28 cellular contexts compared by ENCODE assay signal in the genomic region with DNA sequence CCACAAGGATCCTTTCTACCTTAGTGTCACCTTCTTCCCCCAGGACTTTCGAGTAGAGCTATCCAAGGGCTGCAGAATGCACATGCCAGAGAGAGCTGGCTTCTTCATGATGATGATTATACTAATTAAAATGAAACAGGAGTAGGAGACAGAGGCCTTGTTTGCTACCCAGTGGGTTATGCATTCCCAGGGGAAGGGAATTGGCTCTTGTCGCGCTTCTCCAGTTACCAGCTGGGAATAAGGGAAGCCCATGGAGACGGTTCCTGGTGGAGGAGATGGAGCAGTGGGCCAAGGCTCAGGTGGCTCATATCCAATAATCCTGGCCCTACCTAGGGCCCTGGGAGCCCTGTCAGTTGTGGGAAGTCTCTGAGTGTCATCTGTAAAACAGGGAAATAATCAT.
A peak's percentile ranks its signal among the peaks of the same experiment; 100 is the strongest.
DNase-seq lines count a peak whose midpoint lies in the region; ATAC-seq, FAIRE-seq and TF ChIP-seq lines count a peak whose summit lies in the region.
"Had no signal": no experiment of that assay in that cellular context is flagged by ENCODE, and none has a peak within 500 bp of the region (broad histone marks: within the 10 kb centered on the region; RNA-seq: fewer than 3 reads in every experiment).

No MANE protein-coding gene starts in this region.

- H3K4me2 ChIP-seq in smooth muscle cell = no peak overlapping the region
- H3K4me2 ChIP-seq: neural progenitor cell had no signal

- H4K20me1 ChIP-seq in smooth muscle cell (ENCODE audit: low read depth) = no peaks in the 10 kb centered on the region

- DNase-seq in NCI-H1417 (lab: John Stamatoyannopoulos, UW) (peak in 2 of 3 experiments; percentile 2 to 67), NCI-H1417 treated with DMSO at 0.1 percent for 48 hours (lab: John Stamatoyannopoulos, UW) (no peak), NCI-H1694 treated with DMSO at 0.1 percent for 48 hours (lab: John Stamatoyannopoulos, UW) (peak; percentile 75), NCI-H524 treated with DMSO at 0.1 percent for 48 hours (lab: John Stamatoyannopoulos, UW) (peak; percentile 29), sigmoid colon (peak; percentile 14), smooth muscle cell (lab: John Stamatoyannopoulos, UW; ENCODE audit: unreplicated experiment) (no peak), D721Med (ENCODE audit: insufficient read length, low spot score) (no peak)
- DNase-seq: activated CD4-positive, alpha-beta T cell treated with anti-CD3 and anti-CD28 coated beads, Interleukin-2, amount 10 ng/mL, durations not matched to agents 7 days and 5 days; activated naive CD4-positive, alpha-beta T cell treated with anti-CD3 and anti-CD28 coated beads, Interleukin-2, amount 10 ng/mL, durations not matched to agents 7 days and 5 days; AML-193; amniotic stem cell; effector CD8-positive, alpha-beta T cell; EL; erythroblast; HCEC 1CT; head of caudate nucleus; Kasumi-1; mammary epithelial cell; NCI-H510A treated with DMSO at 0.1 percent for 48 hours; PC-3; right lobe of liver had no signal

- H3K79me2 ChIP-seq in smooth muscle cell (ENCODE audit: low read depth) = peaks cover 4% of the 10 kb centered on the region

- no peak for TF ChIP-seq POLR2A in sigmoid colon (IDR thresholded peaks at IDR 0.05)

- H3K27ac ChIP-seq in sigmoid colon = no peak overlapping the region
- no peak overlapping the region for H3K27ac ChIP-seq in smooth muscle cell (ENCODE audit: low read depth)
- H3K27ac ChIP-seq: HL-60, neural progenitor cell, right lobe of liver, upper lobe of left lung had no signal

- no peak for ATAC-seq in GM18873 (IDR thresholded peaks at IDR 0.05; ENCODE audit: low FRiP score, unreplicated experiment)
- ATAC-seq: HepG2, PC-3, right lobe of liver, Right ventricle myocardium inferior had no signal

- no peak for TF ChIP-seq CTCF in sigmoid colon (IDR thresholded peaks at IDR 0.05)
- TF ChIP-seq CTCF in smooth muscle cell (IDR thresholded peaks at IDR 0.05; ENCODE audit: borderline replicate concordance, insufficient read depth, poor library complexity, severe bottlenecking) = no peak
- no peak for TF ChIP-seq CTCF in D721Med (IDR thresholded peaks at IDR 0.05; ENCODE audit: insufficient read depth, missing control alignments)

- H3K27me3 ChIP-seq in sigmoid colon (no peaks in the 10 kb centered on the region), smooth muscle cell (ENCODE audit: low read depth) (no peaks in the 10 kb centered on the region)
- H3K27me3 ChIP-seq: breast epithelium, neural progenitor cell, right lobe of liver, upper lobe of left lung had no signal

- no peaks in the 10 kb centered on the region for H3F3A ChIP-seq in smooth muscle cell (ENCODE audit: low read depth)

- no peak for FAIRE-seq in D721Med (lab: Jason Lieb, UNC)
- FAIRE-seq: HepG2 had no signal

- H3K4me3 ChIP-seq in sigmoid colon = no peak overlapping the region
- H3K4me3 ChIP-seq in smooth muscle cell = no peak overlapping the region
- H3K4me3 ChIP-seq: breast epithelium, neural progenitor cell, right lobe of liver, upper lobe of left lung had no signal

- no peak overlapping the region for H2AFZ ChIP-seq in smooth muscle cell (ENCODE audit: low read depth)
- H2AFZ ChIP-seq: neural progenitor cell had no signal

- 94 to 95% methylated on average over 4 of the region's 4 CpGs for WGBS in sigmoid colon, 2 donors
- 100% methylated on average over 4 of the region's 4 CpGs for WGBS in smooth muscle cell (ENCODE audit: low lambda C conversion rate)

- H3K9ac ChIP-seq in smooth muscle cell (ENCODE audit: low read depth) = no peak overlapping the region
- H3K9ac ChIP-seq: neural progenitor cell had no signal

- H3K4me1 ChIP-seq in sigmoid colon = no peaks in the 10 kb centered on the region
- H3K4me1 ChIP-seq in smooth muscle cell (ENCODE audit: low read depth) = peaks cover 6% of the 10 kb centered on the region

- H3K9me3 ChIP-seq in sigmoid colon (no peaks in the 10 kb centered on the region), smooth muscle cell (replicated peaks; ENCODE audit: low read depth) (no peaks in the 10 kb centered on the region)
- H3K9me3 ChIP-seq: breast epithelium, right lobe of liver, upper lobe of left lung had no signal

- intact Hi-C loops in sigmoid colon (cut with DNase I) = no loop called here

- TF ChIP-seq EP300 in sigmoid colon (IDR thresholded peaks at IDR 0.05) = no peak

- H3K36me3 ChIP-seq in sigmoid colon = no peaks in the 10 kb centered on the region
- no peaks in the 10 kb centered on the region for H3K36me3 ChIP-seq in smooth muscle cell (ENCODE audit: low read depth)
- H3K36me3 ChIP-seq: breast epithelium, neural progenitor cell, right lobe of liver, upper lobe of left lung had no signal

Comparison
In these comparisons a context has a peak if more than half of its experiments do, and no peak if none do; other contexts are left out.
1. DNase-seq: peak in NCI-H1417 (2 of 3), NCI-H1694 treated with DMSO at 0.1 percent for 48 hours (single experiment), NCI-H524 treated with DMSO at 0.1 percent for 48 hours (single experiment) and sigmoid colon (single experiment); none in NCI-H1417 treated with DMSO at 0.1 percent for 48 hours (single experiment), smooth muscle cell (single experiment) and D721Med (single experiment).